Comparison of ENCODE assay signal across 8 cellular contexts in genomic region chr12:31732926-31733548, GRCh38. TPM values are rescaled to one million over a fixed set of nuclear protein-coding genes. Genes with fewer than 3 reads are reported as not detected.
DNase-seq lines count a peak whose midpoint lies in the region; ATAC-seq and TF ChIP-seq lines count a peak whose summit lies in the region.

No MANE protein-coding gene starts in this region.

- peak overlapping the region; percentile 50 for H3K4me3 Mint-ChIP-seq in activated T-cell treated with anti-CD3 and anti-CD28 coated beads, Interleukin-2, amount 50 U/mL, for 24 hours
- H3K4me3 Mint-ChIP-seq in naive B cell: no peak overlapping the region

- no peaks in the 10 kb centered on the region for H3K27me3 ChIP-seq in colonic mucosa
- no peaks in the 10 kb centered on the region for H3K27me3 ChIP-seq in HAP-1 (ENCODE audit: low read depth)

- no peak for TF ChIP-seq CTCF in colonic mucosa (IDR thresholded peaks at IDR 0.05)

- peaks cover 8% of the 10 kb centered on the region for H3K9me3 Mint-ChIP-seq in activated T-cell treated with anti-CD3 and anti-CD28 coated beads, Interleukin-2, amount 50 U/mL, for 24 hours
- H3K9me3 Mint-ChIP-seq in naive B cell: peaks cover 5 to 19% (median 10%) of the 10 kb centered on the region in 7 donors

- peak; percentile 69 for DNase-seq in activated T-cell treated with anti-CD3 and anti-CD28 coated beads, Interleukin-2, amount 50 U/mL, for 24 hours
- DNase-seq in activated T-cell treated with anti-CD3 and anti-CD28 coated beads for 4 hours: no peak
- DNase-seq in SW 1271 (lab: John Stamatoyannopoulos, UW): peak; percentile 90 to 97
- no peak for DNase-seq in colonic mucosa
- no peak for DNase-seq in naive B cell
- DNase-seq in GF-D8 (lab: John Stamatoyannopoulos, UW): no peak
- DNase-seq in HAP-1 (ENCODE audit: low spot score in 2 of 2): no peak

- peak overlapping the region; percentile 45 for H3K27ac ChIP-seq in colonic mucosa

- peaks cover 65% of the 10 kb centered on the region for H3K4me1 Mint-ChIP-seq in activated T-cell treated with anti-CD3 and anti-CD28 coated beads, Interleukin-2, amount 50 U/mL, for 24 hours (ENCODE audit: low read depth)
- H3K4me1 Mint-ChIP-seq in naive B cell: peaks cover 24 to 56% (median 24%) of the 10 kb centered on the region in 3 donors

- intact Hi-C loops in colonic mucosa (cut with DNase I): no loop called here

- peaks cover 4% of the 10 kb centered on the region for H3K4me1 ChIP-seq in colonic mucosa
- peaks cover 5% of the 10 kb centered on the region; the same call in 1 of the 2 replicates for H3K4me1 ChIP-seq in HAP-1

- H3K27ac Mint-ChIP-seq in activated T-cell treated with anti-CD3 and anti-CD28 coated beads, Interleukin-2, amount 50 U/mL, for 24 hours: peak overlapping the region; percentile 93
- H3K27ac Mint-ChIP-seq in naive B cell: peak overlapping the region in 5 of 6 donors; percentile 17 to 85 (median 74)

- no peak overlapping the region for H3K9ac ChIP-seq in colonic mucosa (ENCODE audit: low read depth in 2 of 2, low read length in 2 of 2)

- H3K36me3 Mint-ChIP-seq in activated T-cell treated with anti-CD3 and anti-CD28 coated beads, Interleukin-2, amount 50 U/mL, for 24 hours (ENCODE audit: low read depth): peaks cover 21% of the 10 kb centered on the region
- peaks cover 5 to 15% of the 10 kb centered on the region in 2 donors for H3K36me3 Mint-ChIP-seq in naive B cell

- in situ Hi-C loops in HAP-1 (cut with MboI; ENCODE audit: low sequenced_read_pairs): no loop called here

- H3K4me3 ChIP-seq in colonic mucosa (no peak overlapping the region), HAP-1 (no peak overlapping the region)

- H3K36me3 ChIP-seq in colonic mucosa (no peaks in the 10 kb centered on the region), HAP-1 (replicated peaks) (no peaks in the 10 kb centered on the region)

- H3K27me3 Mint-ChIP-seq in activated T-cell treated with anti-CD3 and anti-CD28 coated beads, Interleukin-2, amount 50 U/mL, for 24 hours: no peaks in the 10 kb centered on the region
- no peaks in the 10 kb centered on the region for H3K27me3 Mint-ChIP-seq in naive B cell

- ATAC-seq in naive B cell (ENCODE audit: low read depth in 2 of 2) (no peak), GM21528 (IDR thresholded peaks at IDR 0.05; ENCODE audit: low FRiP score, unreplicated experiment) (no peak)

- no peaks in the 10 kb centered on the region for H3K9me3 ChIP-seq in colonic mucosa
- H3K9me3 ChIP-seq in HAP-1: peaks cover 5% of the 10 kb centered on the region; the same call in 1 of the 2 replicates

RNA-seq across cellular contexts. Expression of gene AMN1, which starts 4.2 kb away (rescaled TPM):
- total RNA-seq in colonic mucosa: 1 to 10 TPM; 4.4 to 4.8 TPM
- 10 to 100 TPM; 29.2 to 59.1 (median 37.0) TPM for polyA plus RNA-seq in naive B cell (ENCODE audit: low read depth in 6 of 6)

Comparison
In these comparisons a context has a peak if more than half of its experiments do, and no peak if none do; other contexts are left out.
1. DNase-seq: peak in activated T-cell treated with anti-CD3 and anti-CD28 coated beads, Interleukin-2, amount 50 U/mL, for 24 hours (single experiment) and SW 1271 (2 of 2); none in activated T-cell treated with anti-CD3 and anti-CD28 coated beads for 4 hours (single experiment), colonic mucosa (single experiment), naive B cell (single experiment), GF-D8 (single experiment) and HAP-1 (0 of 2).